Comparison of ENCODE assay signal across 18 cellular contexts in the genomic region with DNA sequence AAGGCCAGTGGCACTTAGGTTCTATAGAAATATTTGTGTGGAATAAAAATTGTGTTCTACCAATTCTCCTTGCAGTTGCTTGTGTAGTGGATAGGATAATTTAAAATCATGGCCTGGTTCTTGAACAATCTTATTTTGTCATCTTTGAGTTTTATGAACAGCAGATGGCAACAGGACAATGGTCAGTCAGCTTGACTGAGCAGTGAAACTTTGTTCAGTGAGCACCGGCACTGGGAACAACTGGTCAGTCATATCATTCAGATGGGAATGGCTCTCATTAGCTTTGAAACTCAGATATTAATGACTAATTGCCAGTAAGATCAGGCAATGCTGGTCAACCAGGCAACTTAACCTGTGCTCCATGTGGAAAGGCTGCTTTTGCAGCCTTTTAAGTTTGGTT.
"Had no signal": no experiment of that assay in that cellular context is flagged by ENCODE, and none has a peak within 500 bp of the region (broad histone marks: within the 10 kb centered on the region; RNA-seq: fewer than 3 reads in every experiment).

No MANE protein-coding gene starts in this region.

- H3K36me3 ChIP-seq: esophagus muscularis mucosa, sigmoid colon, stomach, thoracic aorta had no signal

- H3K27me3 ChIP-seq: esophagus muscularis mucosa, sigmoid colon, stomach, transverse colon had no signal

- H3K4me1 ChIP-seq: esophagus muscularis mucosa, parathyroid adenoma, transverse colon had no signal

- H3K9ac ChIP-seq: parathyroid adenoma had no signal

- ATAC-seq: effector memory CD8-positive, alpha-beta T cell; left colon; mucosa of descending colon; natural killer cell treated with Interleukin-12 subunit alpha and Interleukin-12 subunit beta and Interleukin-15 and Interleukin-18, amount 100 ng/mL, for 72 hours; psoas muscle had no signal

- H3K27ac ChIP-seq: epithelial cell of prostate, esophagus muscularis mucosa, parathyroid adenoma, psoas muscle, sigmoid colon, stomach, thoracic aorta, transverse colon had no signal

- H3K27me3 Mint-ChIP-seq: dendritic cell treated with granulocyte-macrophage colony-stimulating factor and Interleukin-4, amounts not matched to agents 40 ng/mL and 50 ng/mL, for 4 days; effector memory CD8-positive, alpha-beta T cell; natural killer cell treated with Interleukin-12 subunit alpha and Interleukin-12 subunit beta and Interleukin-15 and Interleukin-18, amount 100 ng/mL, for 72 hours had no signal

- H3K9me3 ChIP-seq: esophagus muscularis mucosa, mucosa of descending colon, psoas muscle, sigmoid colon, stomach, thoracic aorta, transverse colon had no signal

- H2AFZ ChIP-seq: parathyroid adenoma had no signal

- H3K4me3 ChIP-seq: esophagus muscularis mucosa, mucosa of descending colon, psoas muscle, sigmoid colon, stomach, thoracic aorta, transverse colon had no signal

- DNase-seq: effector memory CD8-positive, alpha-beta T cell; foreskin fibroblast; left colon; mucosa of descending colon; psoas muscle; sigmoid colon; small intestine; stimulated activated CD4-positive, alpha-beta T cell treated with anti-CD3 and anti-CD28 coated beads, Interleukin-12 subunit alpha, Interleukin-12 subunit beta, amount 100 ng/mL, for 4 hours; stimulated activated naive CD4-positive, alpha-beta T cell; stomach; substantia nigra; transverse colon had no signal

- H3K9me3 Mint-ChIP-seq: dendritic cell treated with granulocyte-macrophage colony-stimulating factor and Interleukin-4, amounts not matched to agents 40 ng/mL and 50 ng/mL, for 4 days; effector memory CD8-positive, alpha-beta T cell; natural killer cell treated with Interleukin-12 subunit alpha and Interleukin-12 subunit beta and Interleukin-15 and Interleukin-18, amount 100 ng/mL, for 72 hours had no signal

- H3K27ac Mint-ChIP-seq: dendritic cell treated with granulocyte-macrophage colony-stimulating factor and Interleukin-4, amounts not matched to agents 40 ng/mL and 50 ng/mL, for 4 days; effector memory CD8-positive, alpha-beta T cell; natural killer cell treated with Interleukin-12 subunit alpha and Interleukin-12 subunit beta and Interleukin-15 and Interleukin-18, amount 100 ng/mL, for 72 hours had no signal

- H3K4me3 Mint-ChIP-seq: dendritic cell treated with granulocyte-macrophage colony-stimulating factor and Interleukin-4, amounts not matched to agents 40 ng/mL and 50 ng/mL, for 4 days; effector memory CD8-positive, alpha-beta T cell; natural killer cell treated with Interleukin-12 subunit alpha and Interleukin-12 subunit beta and Interleukin-15 and Interleukin-18, amount 100 ng/mL, for 72 hours had no signal

- H3K36me3 Mint-ChIP-seq: natural killer cell treated with Interleukin-12 subunit alpha and Interleukin-12 subunit beta and Interleukin-15 and Interleukin-18, amount 100 ng/mL, for 72 hours had no signal

- H3K79me2 ChIP-seq: parathyroid adenoma had no signal
